ENCODE assay signal across 2 cellular contexts in genomic region chr17:45130640-45131293, GRCh38.
TF ChIP-seq lines count a peak whose summit lies in the region.

No MANE protein-coding gene starts in this region.

TF ChIP-seq in SK-N-SH, 30 proteins besides CTCF, POLR2A, EP300 and RAD21 (continued from another document):
- no peak for TF ChIP-seq TAF1 (IDR thresholded peaks at IDR 0.05; ENCODE audit: borderline replicate concordance, low read depth, low read length)
- TF ChIP-seq SIN3A (IDR thresholded peaks at IDR 0.05; ENCODE audit: borderline replicate concordance, low read depth, low read length), result no peak
- no peak for TF ChIP-seq FOSL2 (IDR thresholded peaks at IDR 0.05; ENCODE audit: borderline replicate concordance, low read depth)
- no peak for TF ChIP-seq MEF2A (IDR thresholded peaks at IDR 0.05; ENCODE audit: borderline replicate concordance, low read depth)

TF ChIP-seq in SK-N-SH treated with all-trans-retinoic acid at 6 μM for 48 hours, 23 proteins besides CTCF, POLR2A, EP300 and RAD21 (continued from another document):
- no peak for TF ChIP-seq POU6F1 (CRISPR knock-in tag; IDR thresholded peaks at IDR 0.05; ENCODE audit: borderline replicate concordance, low read depth)
- no peak for TF ChIP-seq ZNF8 (CRISPR knock-in tag; IDR thresholded peaks at IDR 0.05)
- TF ChIP-seq TCF4 (CRISPR knock-in tag; IDR thresholded peaks at IDR 0.05; ENCODE audit: borderline replicate concordance), result no peak
- no peak for TF ChIP-seq CREB5 (CRISPR knock-in tag; IDR thresholded peaks at IDR 0.05; ENCODE audit: low read depth)
- TF ChIP-seq CSDC2 (CRISPR knock-in tag; IDR thresholded peaks at IDR 0.05), result no peak
- no peak for TF ChIP-seq ARNTL (CRISPR knock-in tag; IDR thresholded peaks at IDR 0.05; ENCODE audit: borderline replicate concordance, low read depth)
